ENCODE assay signal across 17 cellular contexts in the genomic region with DNA sequence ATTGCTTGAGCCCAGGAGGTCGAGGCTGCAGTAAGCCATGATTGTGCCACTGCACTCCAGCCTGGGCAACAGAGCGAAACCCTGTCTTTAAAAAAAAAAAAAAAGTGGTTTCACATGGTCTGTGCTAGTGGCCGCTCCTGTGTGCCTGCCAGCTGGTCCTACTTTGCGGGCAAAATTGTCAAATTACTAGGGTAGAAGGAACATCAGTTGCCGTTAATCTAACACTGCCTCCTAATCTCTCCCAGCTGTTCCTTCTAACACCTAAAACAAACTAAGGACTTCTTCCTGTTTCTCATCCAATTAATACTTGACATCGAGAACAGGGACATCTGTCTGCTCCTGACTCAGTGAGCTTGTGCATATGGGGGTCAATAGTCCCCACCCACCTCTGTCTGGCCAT.
"Had no signal": no experiment of that assay in that cellular context is flagged by ENCODE, and none has a peak within 500 bp of the region (broad histone marks: within the 10 kb centered on the region; RNA-seq: fewer than 3 reads in every experiment).

No MANE protein-coding gene starts in this region.

- H3K27ac ChIP-seq: coronary artery, upper lobe of right lung had no signal

- H3K27me3 Mint-ChIP-seq: naive thymus-derived CD4-positive, alpha-beta T cell had no signal

- ATAC-seq: left colon; naive thymus-derived CD4-positive, alpha-beta T cell; stimulated activated naive CD8-positive, alpha-beta T cell treated with anti-CD3 and anti-CD28 coated beads, Interleukin-15, Interleukin-2, amounts not matched to agents 100 U/mL and 50 U/mL, for 24 hours; upper lobe of right lung had no signal

- H3K27ac Mint-ChIP-seq: endodermal cell had no signal

- H3K4me3 Mint-ChIP-seq: endodermal cell; naive thymus-derived CD4-positive, alpha-beta T cell; neural crest cell had no signal

- H3K4me3 ChIP-seq: coronary artery, smooth muscle cell, tibial nerve, upper lobe of right lung had no signal

- H3K27me3 ChIP-seq: tibial nerve, upper lobe of right lung had no signal

- DNase-seq: effector CD4-positive, alpha-beta T cell; endodermal cell; foreskin melanocyte; head of caudate nucleus; hippocampal formation; left colon; mammary epithelial cell; naive thymus-derived CD4-positive, alpha-beta T cell; posterior cingulate gyrus; right cardiac atrium; stimulated activated CD4-positive, alpha-beta T cell treated with anti-CD3 and anti-CD28 coated beads, Interleukin-2, amount 100 ng/mL, for 48 hours; stimulated activated naive CD8-positive, alpha-beta T cell treated with anti-CD3 and anti-CD28 coated beads, Interleukin-15, Interleukin-2, amounts not matched to agents 100 U/mL and 50 U/mL, for 24 hours; upper lobe of right lung had no signal

- H3K4me1 Mint-ChIP-seq: endodermal cell had no signal

- H3K9me3 ChIP-seq: tibial nerve, upper lobe of right lung had no signal
